Comparison of ENCODE assay signal across 9 cellular contexts in genomic region chr20:50304883-50305635, GRCh38.
DNase-seq lines count a peak whose midpoint lies in the region; ATAC-seq, FAIRE-seq and TF ChIP-seq lines count a peak whose summit lies in the region.
"Had no signal": no experiment of that assay in that cellular context is flagged by ENCODE, and none has a peak within 500 bp of the region (broad histone marks: within the 10 kb centered on the region; RNA-seq: fewer than 3 reads in every experiment).

No MANE protein-coding gene starts in this region.

- no peak overlapping the region for H2AFZ ChIP-seq in H1 (ENCODE audit: low read length)
- no peak overlapping the region for H2AFZ ChIP-seq in mesenchymal stem cell (ENCODE audit: low read depth, low read length)

- no peak for ATAC-seq in GM21390 (IDR thresholded peaks at IDR 0.05; ENCODE audit: unreplicated experiment)
- ATAC-seq in GM19467 (IDR thresholded peaks at IDR 0.05; ENCODE audit: unreplicated experiment): no peak
- ATAC-seq in HG02852 (IDR thresholded peaks at IDR 0.05; ENCODE audit: unreplicated experiment): no peak
- ATAC-seq: HCT116 had no signal

- peak; percentile 92 for DNase-seq in LHCN-M2 (ENCODE audit: low read depth)
- no peak for DNase-seq in H1 (ENCODE audit: low read depth in 1 of 2, low spot score in 2 of 2)
- peak; percentile 98 for DNase-seq in mesenchymal stem cell
- peak; percentile 93 for DNase-seq in testis
- no peak for DNase-seq in GM19239 (ENCODE audit: insufficient read length, low spot score)

- CTCF ChIA-PET in H1 (lab: Charles Lee; ENCODE audit: partially characterized antibody): interaction anchor here (1.0 to 3.8 kb wide), 8 partner anchors 9 to 166 kb away, joined by 3 to 20 read pairs (median 5); no protein-coding TSS in a partner anchor

- H3K14ac ChIP-seq in H1 (ENCODE audit: insufficient read length) (no peak overlapping the region), mesenchymal stem cell (ENCODE audit: low read length in 2 of 2) (peak overlapping the region in 1 of 2 experiments; percentile 68)

- TF ChIP-seq POLR2A in H1 (IDR thresholded peaks at IDR 0.05; ENCODE audit: control extremely low read depth in 1 of 2, low read depth in 2 of 2, low read length in 2 of 2) (no peak), testis (IDR thresholded peaks at IDR 0.05) (no peak)

- no peak overlapping the region for H3K56ac ChIP-seq in H1 (replicated peaks; ENCODE audit: insufficient read length, low read depth, low read length)

- H3K4me1 ChIP-seq in H1 (replicated peaks in 1 of 4; ENCODE audit: control insufficient read depth in 3 of 4, insufficient read depth in 4 of 4, low read length in 3 of 4) (peaks cover 0 to 12% (median 5%) of the 10 kb centered on the region in 4 experiments; a peak in 5 of 7 replicates), mesenchymal stem cell (ENCODE audit: control insufficient read depth, insufficient read depth, low read depth, low read length) (peaks cover 39% of the 10 kb centered on the region), testis (peaks cover 45% of the 10 kb centered on the region)

- H3K23me2 ChIP-seq in H1 (ENCODE audit: low read depth, low read length): peaks cover 7% of the 10 kb centered on the region; the same call in 1 of the 2 replicates

- H2AK5ac ChIP-seq in H1 (ENCODE audit: low read depth, low read length) (no peak overlapping the region), mesenchymal stem cell (ENCODE audit: low read length, severe bottlenecking) (peak overlapping the region; percentile 41)

- TF ChIP-seq CTCF in H1 (IDR thresholded peaks at IDR 0.05; ENCODE audit: control extremely low read depth in 1 of 3, insufficient read depth in 1 of 3, low read depth in 1 of 3, low read length in 3 of 3): no peak
- TF ChIP-seq CTCF in testis (IDR thresholded peaks at IDR 0.05): no peak

- H3K27me3 ChIP-seq in H1 (replicated peaks in 1 of 4; ENCODE audit: control insufficient read depth in 3 of 4, extremely low read depth in 1 of 4, insufficient read depth in 3 of 4, low read length in 3 of 4) (no peaks in the 10 kb centered on the region), mesenchymal stem cell (ENCODE audit: control insufficient read depth in 1 of 2, insufficient read depth in 1 of 2, low read length in 2 of 2) (no peaks in the 10 kb centered on the region), testis (no peaks in the 10 kb centered on the region)

- H4K91ac ChIP-seq in H1 (replicated peaks; ENCODE audit: insufficient read length, low read length): no peak overlapping the region
- H4K91ac ChIP-seq in mesenchymal stem cell (ENCODE audit: low read length): peak overlapping the region; percentile 81

- H4K20me1 ChIP-seq in H1 (replicated peaks in 1 of 2; ENCODE audit: control insufficient read depth in 1 of 2, insufficient read depth in 2 of 2, low read length in 2 of 2): no peaks in the 10 kb centered on the region

- H3K4me2 ChIP-seq in H1 (ENCODE audit: insufficient read depth in 1 of 2, low read depth in 2 of 2, low read length in 2 of 2) (no peak overlapping the region), mesenchymal stem cell (ENCODE audit: low read length, poor library complexity, severe bottlenecking) (no peak overlapping the region)

- H3K79me1 ChIP-seq in H1 (ENCODE audit: low read depth, low read length): no peaks in the 10 kb centered on the region
- H3K79me1 ChIP-seq in mesenchymal stem cell (replicated peaks; ENCODE audit: low read length, poor library complexity, severe bottlenecking): no peaks in the 10 kb centered on the region

- no peak overlapping the region for H4K5ac ChIP-seq in H1 (ENCODE audit: insufficient read length, low read depth, low read length)

- H3K9ac ChIP-seq in H1 (replicated peaks in 1 of 4; ENCODE audit: extremely low read depth in 1 of 4, low read depth in 3 of 4, low read length in 3 of 4) (no peak overlapping the region), mesenchymal stem cell (ENCODE audit: low read length) (peak overlapping the region; percentile 90)

- H3K79me2 ChIP-seq in H1 (ENCODE audit: control insufficient read depth in 1 of 2, insufficient read depth in 2 of 2, low read length in 2 of 2): no peaks in the 10 kb centered on the region

- H3K4ac ChIP-seq in H1 (replicated peaks; ENCODE audit: insufficient read length, low read depth, low read length) (peak overlapping the region; percentile 19), mesenchymal stem cell (ENCODE audit: low read depth in 1 of 2, low read length in 2 of 2) (peak overlapping the region; percentile 92 to 94)

- H3K23ac ChIP-seq in H1 (ENCODE audit: insufficient read length) (no peak overlapping the region), mesenchymal stem cell (ENCODE audit: low read length in 2 of 2) (no peak overlapping the region)

- H2BK5ac ChIP-seq in H1 (ENCODE audit: low read depth, low read length) (no peak overlapping the region), mesenchymal stem cell (ENCODE audit: low read depth, low read length, poor library complexity, severe bottlenecking) (no peak overlapping the region)

- peak overlapping the region; percentile 63; the same call in 1 of the 2 replicates for H2BK12ac ChIP-seq in H1 (ENCODE audit: low read depth, low read length)
- H2BK12ac ChIP-seq in mesenchymal stem cell (ENCODE audit: low read length in 2 of 2): peak overlapping the region; percentile 81 to 98

- H2BK120ac ChIP-seq in H1 (replicated peaks; ENCODE audit: low read depth, low read length): no peak overlapping the region
- peak overlapping the region; percentile 93 for H2BK120ac ChIP-seq in mesenchymal stem cell (ENCODE audit: low read depth, low read length)

- H2BK20ac ChIP-seq in H1 (ENCODE audit: low read length): no peak overlapping the region

- 86% methylated on average over 14 of the region's 14 CpGs; no CpG with 5 or more reads in 1 of the 2 experiments for WGBS in H1 (ENCODE audit: extremely low coverage in 1 of 2, insufficient coverage in 1 of 2, insufficient read length in 1 of 2, insufficient replicate concordance in 2 of 2, low coverage in 1 of 2, low lambda C conversion rate in 2 of 2, missing lambda C conversion rate in 1 of 2), 2 experiments
- WGBS in mesenchymal stem cell: 36% methylated on average over 14 of the region's 14 CpGs
- 35 to 65% methylated on average over 9 to 14 of the region's 14 CpGs for WGBS in testis, 2 donors

- H3K18ac ChIP-seq in H1 (ENCODE audit: extremely low read depth, low read length) (no peak overlapping the region), mesenchymal stem cell (ENCODE audit: low read depth in 1 of 2, low read length in 2 of 2) (peak overlapping the region; percentile 29 to 98)

- TF ChIP-seq EP300 in H1 (IDR thresholded peaks at IDR 0.05; ENCODE audit: borderline replicate concordance in 1 of 2, low read depth in 2 of 2, low read length in 2 of 2): no peak

- TF ChIP-seq RAD21 in H1 (IDR thresholded peaks at IDR 0.05 in 1 of 2, conservative IDR thresholded peaks at IDR 0.05 in 1 of 2; ENCODE audit: low read depth in 2 of 2, low read length in 2 of 2): no peak

- peak overlapping the region; percentile 18 for H2BK15ac ChIP-seq in H1 (ENCODE audit: low read length)
- H2BK15ac ChIP-seq in mesenchymal stem cell (ENCODE audit: low read depth, poor library complexity, severe bottlenecking): peak overlapping the region; percentile 83

- H4K8ac ChIP-seq in H1 (ENCODE audit: extremely low read depth, insufficient read depth, low read length) (no peak overlapping the region), mesenchymal stem cell (ENCODE audit: low read length) (peak overlapping the region; percentile 66)

- no peak for FAIRE-seq in H1 (lab: Jason Lieb, UNC)
- FAIRE-seq in GM19239 (lab: Jason Lieb, UNC): no peak

- no peaks in the 10 kb centered on the region for H3K36me3 ChIP-seq in H1 (ENCODE audit: control insufficient read depth in 2 of 4, insufficient read depth in 4 of 4, low read length in 3 of 4)
- H3K36me3 ChIP-seq in mesenchymal stem cell (ENCODE audit: control insufficient read depth in 1 of 2, insufficient read depth in 2 of 2, low read depth in 1 of 2, low read length in 2 of 2): no peaks in the 10 kb centered on the region
- H3K36me3 ChIP-seq in testis (ENCODE audit: low read depth, missing control alignments): no peaks in the 10 kb centered on the region

- H3K27ac ChIP-seq in H1 (ENCODE audit: low read depth, low read length) (no peak overlapping the region), mesenchymal stem cell (ENCODE audit: low read length, poor library complexity, severe bottlenecking) (no peak overlapping the region), testis (peak overlapping the region; percentile 71 to 90)

- intact Hi-C loops in testis (cut with DNase I; ENCODE audit: low total_unique reads): no loop called here

- POLR2A ChIA-PET in H1 (lab: Charles Lee; ENCODE audit: partially characterized antibody): interaction anchor here (2.2 kb wide), 1 partner anchor 10 kb away, joined by 4 read pairs; no protein-coding TSS in a partner anchor

- no peaks in the 10 kb centered on the region for H3K9me3 ChIP-seq in H1 (ENCODE audit: insufficient read depth in 2 of 2, low read depth in 1 of 2, low read length in 1 of 2)
- no peaks in the 10 kb centered on the region for H3K9me3 ChIP-seq in mesenchymal stem cell (ENCODE audit: control insufficient read depth, low read length)
- no peaks in the 10 kb centered on the region for H3K9me3 ChIP-seq in testis

- H3K4me3 ChIP-seq in H1 (ENCODE audit: extremely low read depth in 1 of 4, insufficient read depth in 2 of 4, low read depth in 3 of 4, low read length in 4 of 4): no peak overlapping the region
- peak overlapping the region in 1 of 2 experiments; percentile 19 for H3K4me3 ChIP-seq in mesenchymal stem cell (ENCODE audit: insufficient read depth in 1 of 2, low read depth in 1 of 2, low read length in 2 of 2)
- H3K4me3 ChIP-seq in testis: no peak overlapping the region

TF ChIP-seq in H1, 55 proteins besides CTCF, POLR2A, EP300 and RAD21:
- TF ChIP-seq SP2 (IDR thresholded peaks at IDR 0.05; ENCODE audit: low read length) (no peak), KDM4A (IDR thresholded peaks at IDR 0.05; ENCODE audit: low read depth, low read length, severe bottlenecking) (no peak), CTBP2 (IDR thresholded peaks at IDR 0.05; ENCODE audit: borderline replicate concordance, insufficient read depth, insufficient read length, low read length) (no peak), SIX5 (IDR thresholded peaks at IDR 0.05; ENCODE audit: low read depth, low read length) (no peak), USF2 (IDR thresholded peaks at IDR 0.05; ENCODE audit: low read length) (no peak), TAF7 (optimal IDR thresholded peaks at IDR 0.05; ENCODE audit: borderline replicate concordance, low read depth, low read length) (no peak), RXRA (IDR thresholded peaks at IDR 0.05; ENCODE audit: insufficient read depth, low read depth, low read length) (no peak), CBX8 (IDR thresholded peaks at IDR 0.05; ENCODE audit: borderline replicate concordance, low read depth, low read length) (no peak)

Comparison
In these comparisons a context has a peak if more than half of its experiments do, and no peak if none do; other contexts are left out.
1. DNase-seq: peak in LHCN-M2 (single experiment), mesenchymal stem cell (single experiment) and testis (single experiment); none in H1 (0 of 2) and GM19239 (single experiment).
2. H3K27ac ChIP-seq: peak in testis (2 of 2); none in H1 (single experiment) and mesenchymal stem cell (single experiment).